22 cellular contexts compared by ENCODE assay signal in genomic region chr7:46781901-46782439, GRCh38.
DNase-seq lines count a peak whose midpoint lies in the region; ATAC-seq and TF ChIP-seq lines count a peak whose summit lies in the region.
"Had no signal": no experiment of that assay in that cellular context is flagged by ENCODE, and none has a peak within 500 bp of the region (broad histone marks: within the 10 kb centered on the region; RNA-seq: fewer than 3 reads in every experiment).

No MANE protein-coding gene starts in this region.

- DNase-seq in ELR (ENCODE audit: low read depth) (peak; percentile 10), amniotic epithelial cell (ENCODE audit: low read depth) (peak; percentile 7), choroid plexus epithelial cell (ENCODE audit: low read depth) (peak; percentile 55), skeletal muscle cell (ENCODE audit: low read depth) (peak; percentile 48), NCI-H2029 (lab: John Stamatoyannopoulos, UW) (no peak), DMS114 treated with DMSO at 0.1 percent for 48 hours (lab: John Stamatoyannopoulos, UW; ENCODE audit: unreplicated experiment) (no peak)
- DNase-seq: CD4-positive, CD25-positive, alpha-beta regulatory T cell; GDM1; GOT3; KBM-7; NCI-H1105 treated with DMSO at 0.1 percent for 48 hours; NCI-H146; NCI-H1930; NCI-H446 treated with DMSO at 0.1 percent for 48 hours; NCI-H526; SHP77 treated with DMSO at 0.1 percent for 48 hours; SW 1271 had no signal

- no peak for ATAC-seq in HG03521 (IDR thresholded peaks at IDR 0.05; ENCODE audit: unreplicated experiment)
- ATAC-seq: GM12878 had no signal

- H3K4me3 ChIP-seq in choroid plexus epithelial cell (ENCODE audit: low read depth, low read length) (no peak overlapping the region), skeletal muscle cell (ENCODE audit: low read depth, low read length) (no peak overlapping the region)
- H3K4me3 ChIP-seq: BLaER1, GM12878, HAP-1, SK-N-MC had no signal

- no peak for TF ChIP-seq CTCF in choroid plexus epithelial cell (conservative IDR thresholded peaks at IDR 0.05; ENCODE audit: low read depth, low read length)

Comparison
In these comparisons a context has a peak if more than half of its experiments do, and no peak if none do; other contexts are left out.
1. DNase-seq: peak in ELR (single experiment), amniotic epithelial cell (single experiment), choroid plexus epithelial cell (single experiment) and skeletal muscle cell (single experiment); none in NCI-H2029 (single experiment) and DMS114 treated with DMSO at 0.1 percent for 48 hours (single experiment).